36 cellular contexts compared by ENCODE assay signal in the genomic region with DNA sequence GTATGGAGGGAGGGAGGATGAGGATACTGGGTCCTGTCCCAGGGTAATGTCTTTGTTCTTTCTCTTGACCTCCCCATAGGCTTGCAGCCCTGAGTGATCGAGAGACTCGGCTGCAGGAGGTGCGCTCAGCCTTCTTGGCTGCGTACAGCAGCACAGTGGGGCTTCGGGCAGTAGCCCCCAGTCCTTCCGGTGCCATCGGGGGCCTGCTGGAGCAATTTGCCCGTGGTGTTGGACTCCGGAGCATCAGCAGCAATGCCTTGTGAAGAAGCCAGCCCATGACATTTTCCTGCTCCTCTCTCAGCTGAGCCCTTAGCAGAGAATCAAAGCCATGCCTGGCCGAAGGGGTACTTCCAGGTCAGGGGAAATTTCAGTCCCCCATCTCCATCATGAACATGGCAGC. TPM values are rescaled to one million over a fixed set of nuclear protein-coding genes. Genes with fewer than 3 reads are reported as not detected.
"Had no signal": no experiment of that assay in that cellular context is flagged by ENCODE, and none has a peak within 500 bp of the region (broad histone marks: within the 10 kb centered on the region; RNA-seq: fewer than 3 reads in every experiment).

No MANE protein-coding gene starts in this region.

- H3K4me3 ChIP-seq: adrenal gland, body of pancreas, breast epithelium had no signal

- DNase-seq: activated B cell treated with CpG ODN at 0.5 μM for 24 hours; activated CD4-positive, alpha-beta memory T cell treated with anti-CD3 and anti-CD28 coated beads for 36 hours; activated CD4-positive, alpha-beta T cell treated with anti-CD3 and anti-CD28 coated beads for 4 hours; activated CD4-positive, alpha-beta T cell treated with anti-CD3 and anti-CD28 coated beads, Interleukin-2, amount 10 ng/mL, durations not matched to agents 24 days and 14 days; activated CD4-positive, alpha-beta T cell treated with anti-CD3 and anti-CD28 coated beads, Interleukin-2, amount 50 U/mL, for 1 hour; activated CD4-positive, alpha-beta T cell treated with anti-CD3 and anti-CD28 coated beads, Interleukin-2, amount 50 U/mL, for 4 hours; activated CD4-positive, CD25-positive, alpha-beta regulatory T cell treated with anti-CD3 and anti-CD28 coated beads, Interleukin-2, amount 50 U/mL, for 72 hours; activated CD8-positive, alpha-beta memory T cell treated with anti-CD3 and anti-CD28 coated beads, Interleukin-2, amount 50 U/mL, for 4 hours; activated CD8-positive, alpha-beta T cell treated with anti-CD3 and anti-CD28 coated beads for 36 hours; activated effector memory CD4-positive, alpha-beta T cell treated with anti-CD3 and anti-CD28 coated beads, Interleukin-2, amount 50 U/mL, for 16 hours; activated gamma-delta T cell treated with Interleukin-2 at 50 U/mL for 16 hours; activated naive CD4-positive, alpha-beta T cell; activated naive CD4-positive, alpha-beta T cell treated with anti-CD3 and anti-CD28 coated beads for 36 hours; activated naive CD4-positive, alpha-beta T cell treated with anti-CD3 and anti-CD28 coated beads, Interleukin-2, amount 50 U/mL, for 16 hours; activated naive CD8-positive, alpha-beta T cell treated with anti-CD3 and anti-CD28 coated beads for 36 hours; activated T-cell treated with anti-CD3 and anti-CD28 coated beads for 4 hours; activated T-cell treated with anti-CD3 and anti-CD28 coated beads, Interleukin-2, amount 50 U/mL, for 1 hour; activated T-cell treated with anti-CD3 and anti-CD28 coated beads, Interleukin-2, amount 50 U/mL, for 4 hours; activated T-cell treated with anti-CD3 and anti-CD28 coated beads, Interleukin-2, amount 50 U/mL, for 72 hours; adrenal gland; amniotic stem cell; aorta; body of pancreas; brain microvascular endothelial cell; central memory CD4-positive, alpha-beta T cell; T-helper 1 cell; T-helper 2 cell; T-helper 9 cell had no signal

- H3K27me3 ChIP-seq: adrenal gland, breast epithelium had no signal

- H3K9me3 ChIP-seq: adrenal gland, body of pancreas, breast epithelium had no signal

- H3K27ac ChIP-seq: adrenal gland, body of pancreas, brain microvascular endothelial cell, breast epithelium, VCaP had no signal

- FAIRE-seq: astrocyte, TTC549 had no signal

- ATAC-seq: activated CD8-positive, alpha-beta T cell treated with anti-CD3 and anti-CD28 coated beads for 36 hours; activated naive CD4-positive, alpha-beta T cell treated with anti-CD3 and anti-CD28 coated beads, Interleukin-2, amount 50 U/mL, for 72 hours; activated T-cell treated with anti-CD3 and anti-CD28 coated beads, Interleukin-2, amount 50 U/mL, for 4 hours; activated T-cell treated with anti-CD3 and anti-CD28 coated beads, Interleukin-2, amount 50 U/mL, for 72 hours; activated T-helper 17 cell treated with anti-CD3 and anti-CD28 coated beads, Interleukin-2, amount 50 U/mL, for 72 hours; body of pancreas had no signal

RNA-seq across cellular contexts. Expression of a gene that starts 1.9 kb away (rescaled TPM):
- total RNA-seq: activated CD4-positive, alpha-beta memory T cell treated with anti-CD3 and anti-CD28 coated beads for 36 hours; activated CD4-positive, alpha-beta T cell treated with anti-CD3 and anti-CD28 coated beads, Interleukin-2, amount 10 ng/mL, durations not matched to agents 24 days and 14 days; activated CD8-positive, alpha-beta T cell treated with anti-CD3 and anti-CD28 coated beads for 36 hours; activated naive CD4-positive, alpha-beta T cell treated with anti-CD3 and anti-CD28 coated beads for 36 hours; activated naive CD8-positive, alpha-beta T cell treated with anti-CD3 and anti-CD28 coated beads for 36 hours; activated T-helper 1 cell treated with anti-CD3 and anti-CD28 coated beads, Interleukin-12 subunit alpha, Interleukin-12 subunit beta, Interleukin-2, Interleukin-4 antibody, amounts not matched to agents 30 ng/mL and 10 ng/mL and 1 ng/mL, durations not matched to agents 14 hours and 24 hours and 36 hours; aorta; body of pancreas; breast epithelium; cardiac septum had no signal
- polyA plus RNA-seq: aorta had no signal
